In the genomic region with DNA sequence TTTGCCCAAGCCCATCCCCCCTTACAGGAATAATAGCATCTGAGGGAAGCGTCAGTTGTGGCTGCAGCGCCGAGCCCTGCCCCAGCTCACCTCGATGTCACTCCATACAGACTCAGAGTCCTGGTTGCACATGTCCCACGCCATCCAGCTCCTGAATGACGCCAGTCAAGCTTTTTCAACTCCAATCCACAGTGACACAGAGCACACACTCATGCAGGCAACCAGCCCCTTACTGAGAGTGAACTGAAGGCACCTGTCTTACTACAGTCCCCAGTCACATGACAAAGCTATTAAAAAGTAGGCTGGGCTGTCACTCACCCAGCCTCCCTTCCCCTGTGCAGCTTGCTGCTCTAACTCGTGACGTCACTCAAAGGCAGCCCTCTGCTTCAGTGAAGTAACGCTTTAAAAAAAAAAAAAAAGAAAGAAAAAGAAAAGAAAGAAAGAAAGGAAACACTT, we compare ENCODE assay signal across 8 cellular contexts. TPM values are rescaled to one million over a fixed set of nuclear protein-coding genes. Genes with fewer than 3 reads are reported as not detected.
A peak's percentile ranks its signal among the peaks of the same experiment; 100 is the strongest.
DNase-seq lines count a peak whose midpoint lies in the region; FAIRE-seq and TF ChIP-seq lines count a peak whose summit lies in the region.

A gene with protein sequence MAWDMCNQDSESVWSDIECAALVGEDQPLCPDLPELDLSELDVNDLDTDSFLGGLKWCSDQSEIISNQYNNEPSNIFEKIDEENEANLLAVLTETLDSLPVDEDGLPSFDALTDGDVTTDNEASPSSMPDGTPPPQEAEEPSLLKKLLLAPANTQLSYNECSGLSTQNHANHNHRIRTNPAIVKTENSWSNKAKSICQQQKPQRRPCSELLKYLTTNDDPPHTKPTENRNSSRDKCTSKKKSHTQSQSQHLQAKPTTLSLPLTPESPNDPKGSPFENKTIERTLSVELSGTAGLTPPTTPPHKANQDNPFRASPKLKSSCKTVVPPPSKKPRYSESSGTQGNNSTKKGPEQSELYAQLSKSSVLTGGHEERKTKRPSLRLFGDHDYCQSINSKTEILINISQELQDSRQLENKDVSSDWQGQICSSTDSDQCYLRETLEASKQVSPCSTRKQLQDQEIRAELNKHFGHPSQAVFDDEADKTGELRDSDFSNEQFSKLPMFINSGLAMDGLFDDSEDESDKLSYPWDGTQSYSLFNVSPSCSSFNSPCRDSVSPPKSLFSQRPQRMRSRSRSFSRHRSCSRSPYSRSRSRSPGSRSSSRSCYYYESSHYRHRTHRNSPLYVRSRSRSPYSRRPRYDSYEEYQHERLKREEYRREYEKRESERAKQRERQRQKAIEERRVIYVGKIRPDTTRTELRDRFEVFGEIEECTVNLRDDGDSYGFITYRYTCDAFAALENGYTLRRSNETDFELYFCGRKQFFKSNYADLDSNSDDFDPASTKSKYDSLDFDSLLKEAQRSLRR (minus strand): TSS at position 234 of the 456 bp plus-strand sequence. CDS start 90 bp downstream, at position 144.

- H3K27me3 ChIP-seq in H7 (ENCODE audit: control insufficient read depth, insufficient read depth, low read length) (peaks cover 10% of the 10 kb centered on the region; the same call in 1 of the 2 replicates), dorsolateral prefrontal cortex (no peaks in the 10 kb centered on the region), liver (ENCODE audit: control insufficient read depth in 4 of 4, insufficient read depth in 4 of 4, low read length in 3 of 4) (no peaks in the 10 kb centered on the region)

- TF ChIP-seq POLR2A in GM12892 (IDR thresholded peaks at IDR 0.05; ENCODE audit: low read depth, low read length): no peak

- peak within 1 kb of the TSS in 54 of 59 donors; percentile 9 to 87 (median 64) for H3K27ac ChIP-seq in dorsolateral prefrontal cortex
- H3K27ac ChIP-seq in liver (ENCODE audit: low read depth in 1 of 2, low read length in 2 of 2): peak within 1 kb of the TSS; percentile 88 to 91
- peak within 1 kb of the TSS; percentile 61 for H3K27ac ChIP-seq in temporal lobe (ENCODE audit: low read depth, low read length)

- no peak for FAIRE-seq in GM12892 (lab: Jason Lieb, UNC)

- TF ChIP-seq CTCF in dorsolateral prefrontal cortex (IDR thresholded peaks at IDR 0.05 in 54 of 56, conservative IDR thresholded peaks at IDR 0.05 in 2 of 56; ENCODE audit: low read depth in 1 of 56, partially characterized antibody in 56 of 56): no peak
- no peak for TF ChIP-seq CTCF in liver (IDR thresholded peaks at IDR 0.05; ENCODE audit: low read depth, low read length, missing input control)

- peak; percentile 36 for DNase-seq in AG08396 (ENCODE audit: low spot score)
- no peak for DNase-seq in H7
- DNase-seq in NCI-H69 (lab: John Stamatoyannopoulos, UW): peak; percentile 68
- peak in 6 of 10 donors; percentile 36 to 59 (median 44) for DNase-seq in dorsolateral prefrontal cortex
- DNase-seq in T-helper 9 cell: no peak
- no peak for DNase-seq in GM12892 (ENCODE audit: insufficient read length)

- TF ChIP-seq RAD21 in liver (IDR thresholded peaks at IDR 0.05): peak; percentile 6 to 35

- intact Hi-C loops in dorsolateral prefrontal cortex (cut with DNase I): no loop called here

- peaks cover 3 to 25% (median 9%) of the 10 kb centered on the region in 4 donors for H3K4me1 ChIP-seq in liver (ENCODE audit: control insufficient read depth in 4 of 4, insufficient read depth in 4 of 4, low read length in 3 of 4)

- H3K9ac ChIP-seq in liver (ENCODE audit: low read depth in 1 of 2, low read length in 2 of 2): peak within 1 kb of the TSS; percentile 92 to 99

- H3K36me3 ChIP-seq in H7 (replicated peaks; ENCODE audit: control insufficient read depth, insufficient read depth, low read length) (no peaks in the 10 kb centered on the region), liver (ENCODE audit: control insufficient read depth in 4 of 4, insufficient read depth in 3 of 4, low read depth in 1 of 4, low read length in 3 of 4) (no peaks in the 10 kb centered on the region)

- peak within 1 kb of the TSS; percentile 24 for H3K4me3 ChIP-seq in H7 (ENCODE audit: insufficient read depth, low read depth, low read length)
- H3K4me3 ChIP-seq in dorsolateral prefrontal cortex: peak within 1 kb of the TSS; percentile 28 to 79 (median 61)
- H3K4me3 ChIP-seq in liver (ENCODE audit: low read depth in 1 of 3, low read length in 3 of 3): peak within 1 kb of the TSS; percentile 48 to 81 (median 80)

- WGBS in liver: 2% methylated on average over 9 of the region's 9 CpGs

- no peaks in the 10 kb centered on the region for H3K9me3 ChIP-seq in liver (ENCODE audit: control insufficient read depth in 4 of 4, low read length in 3 of 4)

TF ChIP-seq in liver, 16 proteins besides CTCF, POLR2A, EP300 and RAD21:
- TF ChIP-seq ATF3 (IDR thresholded peaks at IDR 0.05) (no peak), EGR1 (IDR thresholded peaks at IDR 0.05; ENCODE audit: low read depth in 2 of 2) (no peak), RXRA (IDR thresholded peaks at IDR 0.05) (peak; percentile 52 to 75), ZBTB33 (IDR thresholded peaks at IDR 0.05) (peak; percentile 31), REST (IDR thresholded peaks at IDR 0.05) (peak; percentile 86), NR2F2 (IDR thresholded peaks at IDR 0.05) (no peak), TAF1 (conservative IDR thresholded peaks at IDR 0.05) (peak; percentile 96), MAX (IDR thresholded peaks at IDR 0.05) (peak; percentile 6), HNF4A (conservative IDR thresholded peaks at IDR 0.05) (peak; percentile 9 to 38), FOXA2 (IDR thresholded peaks at IDR 0.05) (no peak), GABPA (IDR thresholded peaks at IDR 0.05 in 1 of 2, conservative IDR thresholded peaks at IDR 0.05 in 1 of 2) (no peak), HNF4G (IDR thresholded peaks at IDR 0.05) (no peak), SP1 (IDR thresholded peaks at IDR 0.05) (peak; percentile 58), YY1 (IDR thresholded peaks at IDR 0.05) (no peak), JUND (IDR thresholded peaks at IDR 0.05) (peak; percentile 35 to 45), FOXA1 (IDR thresholded peaks at IDR 0.05) (no peak)

RNA-seq across cellular contexts. Expression of the gene that starts here (rescaled TPM):
- total RNA-seq in H7 (2014; rRNA removed; shearing (Covaris generic)): 1.1 and 2.0 TPM in 2 replicates
- total RNA-seq in dorsolateral prefrontal cortex (10 to 100 TPM; 22.2 to 70.7 (median 45.6) TPM), liver (10 to 100 TPM in 1 of 2 donors, 1 to 10 TPM in 1; 7.7 to 34.6 TPM), temporal lobe (3.9 TPM)
- 10 to 100 TPM; 13.5 to 19.0 TPM for polyA plus RNA-seq in liver
- not detected for polyA plus RNA-seq in GM12892 (2012; ENCODE audit: missing spikeins)

Comparison
In these comparisons a context has a peak if more than half of its experiments do, and no peak if none do; other contexts are left out.
1. DNase-seq: peak in AG08396 (single experiment), NCI-H69 (single experiment) and dorsolateral prefrontal cortex (6 of 10); none in H7 (single experiment), T-helper 9 cell (single experiment) and GM12892 (single experiment).
2. H3K4me3 ChIP-seq: peak in every context shown above with its lines; median percentile 80 in liver; 61 in dorsolateral prefrontal cortex; 24 in H7.
3. Peak in every context shown above with its lines, with median percentiles within 50 percentile points of each other: H3K27ac ChIP-seq.